ENCODE assay signal across 14 cellular contexts in the genomic region with DNA sequence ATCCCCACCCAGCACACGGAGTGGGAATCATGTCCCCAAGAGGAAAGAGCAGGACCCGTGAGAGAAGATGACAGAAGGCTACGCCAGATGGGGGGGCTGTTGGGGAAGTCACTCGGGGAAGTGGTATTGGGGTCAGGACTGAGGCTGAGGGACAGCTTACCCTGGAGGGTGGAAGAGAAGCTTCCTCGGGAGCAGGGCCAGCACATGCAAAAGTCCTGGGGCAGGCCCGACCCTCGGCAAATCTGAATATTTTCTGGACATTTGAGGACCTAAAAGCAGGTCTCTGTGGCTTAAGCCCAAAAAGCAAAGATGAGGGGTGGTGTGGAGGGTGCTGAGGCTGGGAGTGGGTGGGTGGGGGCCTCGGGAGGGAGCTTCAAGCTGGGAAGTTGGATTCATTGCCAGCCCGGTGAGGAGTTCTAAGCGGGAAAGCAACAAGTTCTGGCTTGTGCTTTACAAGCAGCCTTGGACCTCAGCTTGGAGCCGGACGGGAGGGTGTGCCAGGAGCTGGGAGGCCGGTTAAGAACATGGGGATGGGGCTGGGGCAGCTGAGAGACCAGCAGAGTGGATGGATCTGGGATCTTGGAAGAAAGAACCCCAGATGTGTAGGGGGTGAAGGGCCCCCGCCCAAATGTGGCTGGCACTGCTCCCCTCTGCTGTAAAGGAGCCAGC.
"Had no signal": no experiment of that assay in that cellular context is flagged by ENCODE, and none has a peak within 500 bp of the region (broad histone marks: within the 10 kb centered on the region; RNA-seq: fewer than 3 reads in every experiment).

No MANE protein-coding gene starts in this region.

- H3K4me3 ChIP-seq: dorsolateral prefrontal cortex, heart left ventricle, sigmoid colon, stomach, thoracic aorta had no signal

- H3K27me3 ChIP-seq: dorsolateral prefrontal cortex, foreskin keratinocyte, heart left ventricle, sigmoid colon, stomach had no signal

- H3K27ac ChIP-seq: foreskin keratinocyte, sigmoid colon, stomach, thoracic aorta had no signal

- H3K27me3 Mint-ChIP-seq: activated naive CD8-positive, alpha-beta T cell had no signal

- H3K36me3 Mint-ChIP-seq: activated naive CD8-positive, alpha-beta T cell; natural killer cell had no signal

- H3K9ac ChIP-seq: SK-N-SH had no signal

- H3K27ac Mint-ChIP-seq: activated naive CD8-positive, alpha-beta T cell; natural killer cell had no signal

- ATAC-seq: foreskin keratinocyte, heart left ventricle, natural killer cell had no signal

- H3K36me3 ChIP-seq: sigmoid colon, thoracic aorta had no signal

- H3K9me3 Mint-ChIP-seq: natural killer cell had no signal

- H3K9me3 ChIP-seq: heart left ventricle, sigmoid colon, SK-N-SH, stomach, thoracic aorta had no signal

- H3K4me2 ChIP-seq: SK-N-SH had no signal

- H3K4me3 Mint-ChIP-seq: activated naive CD8-positive, alpha-beta T cell; natural killer cell had no signal

- DNase-seq: activated CD4-positive, alpha-beta T cell treated with anti-CD3 and anti-CD28 coated beads, Interleukin-2, amount 50 U/mL, for 48 hours; activated CD4-positive, CD25-positive, alpha-beta regulatory T cell; activated CD8-positive, alpha-beta memory T cell treated with anti-CD3 and anti-CD28 coated beads, Interleukin-2, amount 50 U/mL, for 48 hours; dorsolateral prefrontal cortex; heart left ventricle; natural killer cell; occipital lobe; sigmoid colon; SK-N-SH; stimulated activated CD4-positive, alpha-beta T cell treated with anti-CD3 and anti-CD28 coated beads, Interleukin-12 subunit alpha, Interleukin-12 subunit beta, amount 100 ng/mL, for 4 hours; stomach had no signal
